In genomic region chr16:56520251-56520577, GRCh38 we compare ENCODE assay signal across 8 cellular contexts. TPM values are rescaled to one million over a fixed set of nuclear protein-coding genes. Genes with fewer than 3 reads are reported as not detected.
DNase-seq lines count a peak whose midpoint lies in the region; ATAC-seq, FAIRE-seq and TF ChIP-seq lines count a peak whose summit lies in the region.

No MANE protein-coding gene starts in this region.

- DNase-seq in HFFc6 (no peak), hepatocyte (ENCODE audit: low spot score) (no peak), spleen (no peak), HTR-8/SVneo (ENCODE audit: insufficient read length, low spot score) (no peak), DMS79 (lab: John Stamatoyannopoulos, UW) (no peak), NCI-H345 treated with DMSO at 0.1 percent for 48 hours (lab: John Stamatoyannopoulos, UW; ENCODE audit: unreplicated experiment) (no peak)
- no peak for DNase-seq in activated CD4-positive, alpha-beta memory T cell treated with anti-CD3 and anti-CD28 coated beads for 36 hours

- TF ChIP-seq POLR2A in spleen (IDR thresholded peaks at IDR 0.05) = no peak

- H4K20me1 ChIP-seq in hepatocyte (ENCODE audit: insufficient read depth, poor library complexity, severe bottlenecking) = no peaks in the 10 kb centered on the region

- H3K4me2 ChIP-seq in hepatocyte = peak overlapping the region; percentile 76

- no peak for FAIRE-seq in HTR-8/SVneo (lab: Jason Lieb, UNC)

- CTCF ChIA-PET in activated CD4-positive, alpha-beta memory T cell treated with anti-CD3 and anti-CD28 coated beads for 36 hours (lab: Charles Lee) = interaction anchor here (1.3 kb wide), 1 partner anchor 182 kb away, joined by 3 read pairs; no protein-coding TSS in a partner anchor

- TF ChIP-seq CTCF in HFFc6 (IDR thresholded peaks at IDR 0.05) = no peak
- no peak for TF ChIP-seq CTCF in hepatocyte (IDR thresholded peaks at IDR 0.05; ENCODE audit: poor library complexity)
- TF ChIP-seq CTCF in spleen (IDR thresholded peaks at IDR 0.05 in 8 of 11, conservative IDR thresholded peaks at IDR 0.05 in 3 of 11) = no peak

- H3K4me3 Mint-ChIP-seq in HFFc6 = peak overlapping the region; percentile 89
- H3K4me3 Mint-ChIP-seq in activated CD4-positive, alpha-beta memory T cell treated with anti-CD3 and anti-CD28 coated beads for 36 hours = peak overlapping the region; percentile 79

- no peaks in the 10 kb centered on the region for H3K36me3 Mint-ChIP-seq in HFFc6 (ENCODE audit: low read depth)
- H3K36me3 Mint-ChIP-seq in activated CD4-positive, alpha-beta memory T cell treated with anti-CD3 and anti-CD28 coated beads for 36 hours = no peaks in the 10 kb centered on the region

- H3K9me2 ChIP-seq in hepatocyte (replicated peaks; ENCODE audit: insufficient read depth) = no peaks in the 10 kb centered on the region

- H2AFZ ChIP-seq in hepatocyte = peak overlapping the region; percentile 90

- POLR2A ChIA-PET in activated CD4-positive, alpha-beta memory T cell treated with anti-CD3 and anti-CD28 coated beads for 36 hours (lab: Charles Lee) = no interaction called here

- H3K27ac ChIP-seq in hepatocyte = peak overlapping the region; percentile 44
- peak overlapping the region; percentile 83 to 95 (median 88) for H3K27ac ChIP-seq in spleen

- intact Hi-C loops in activated CD4-positive, alpha-beta memory T cell treated with anti-CD3 and anti-CD28 coated beads for 36 hours (cut with micrococcal nuclease) = loop anchor here (10.0 kb wide), 1 partner anchor 325 kb away; the partner anchor contains the start of gene GNAO1
- intact Hi-C loops in spleen (cut with DNase I; ENCODE audit: low total_unique reads) = no loop called here

- no peaks in the 10 kb centered on the region for H3K9me3 Mint-ChIP-seq in HFFc6
- no peaks in the 10 kb centered on the region for H3K9me3 Mint-ChIP-seq in activated CD4-positive, alpha-beta memory T cell treated with anti-CD3 and anti-CD28 coated beads for 36 hours

- H3K27ac Mint-ChIP-seq in HFFc6 = peak overlapping the region; percentile 61
- H3K27ac Mint-ChIP-seq in activated CD4-positive, alpha-beta memory T cell treated with anti-CD3 and anti-CD28 coated beads for 36 hours = peak overlapping the region; percentile 80

- H3K36me3 ChIP-seq in hepatocyte (replicated peaks; ENCODE audit: insufficient read depth, low read depth) = no peaks in the 10 kb centered on the region
- H3K36me3 ChIP-seq in spleen = no peaks in the 10 kb centered on the region

- no peaks in the 10 kb centered on the region for H3K27me3 ChIP-seq in hepatocyte
- H3K27me3 ChIP-seq in spleen (replicated peaks in 1 of 7) = no peaks in the 10 kb centered on the region

- peaks cover 5% of the 10 kb centered on the region for H3K4me1 ChIP-seq in hepatocyte (ENCODE audit: insufficient read depth)
- H3K4me1 ChIP-seq in spleen = peaks cover 13 to 53% (median 37%) of the 10 kb centered on the region in 6 donors

- ATAC-seq in HG03025 (IDR thresholded peaks at IDR 0.05; ENCODE audit: low FRiP score, unreplicated experiment) = no peak

- no peaks in the 10 kb centered on the region for H3K9me3 ChIP-seq in hepatocyte (ENCODE audit: low read depth)
- no peaks in the 10 kb centered on the region for H3K9me3 ChIP-seq in spleen

- no peaks in the 10 kb centered on the region for H3K27me3 Mint-ChIP-seq in HFFc6 (ENCODE audit: insufficient read depth)
- no peaks in the 10 kb centered on the region for H3K27me3 Mint-ChIP-seq in activated CD4-positive, alpha-beta memory T cell treated with anti-CD3 and anti-CD28 coated beads for 36 hours

- H3K79me2 ChIP-seq in hepatocyte = peaks cover 29% of the 10 kb centered on the region

- H3K4me1 Mint-ChIP-seq in HFFc6 (ENCODE audit: low read depth) = peaks cover 58% of the 10 kb centered on the region
- H3K4me1 Mint-ChIP-seq in activated CD4-positive, alpha-beta memory T cell treated with anti-CD3 and anti-CD28 coated beads for 36 hours (ENCODE audit: low read depth) = peaks cover 34% of the 10 kb centered on the region

- no peak overlapping the region for H3K4me3 ChIP-seq in hepatocyte
- peak overlapping the region; percentile 64 to 100 (median 94) for H3K4me3 ChIP-seq in spleen

- WGBS in hepatocyte (ENCODE audit: low lambda C conversion rate, missing lambda C conversion rate) = 42% methylated on average over 4 of the region's 4 CpGs
- WGBS in spleen, 5 donors = 20 to 37% (median 29%) methylated on average over 4 of the region's 4 CpGs

RNA-seq across cellular contexts. Expression of gene BBS2, which starts 0.4 kb away (rescaled TPM):
- total RNA-seq in HFFc6 (2021; fragmentation: NEBNext Ultra II Directional; extraction: Animal tissue kit (Norgen Biotek cat#: 25700)) = 10 to 100 TPM; 26.2 to 33.3 (median 29.5) TPM
- 10 to 100 TPM; 21.5 to 22.6 TPM for total RNA-seq in activated CD4-positive, alpha-beta memory T cell treated with anti-CD3 and anti-CD28 coated beads for 36 hours
- 39.0 and 47.0 TPM in 2 replicates for total RNA-seq in hepatocyte
- 31.5 and 40.8 TPM in 2 replicates for polyA plus RNA-seq in hepatocyte
- 10 to 100 TPM; 29.1 to 70.3 (median 52.8) TPM for total RNA-seq in spleen
- 10 to 100 TPM; 22.9 to 52.5 (median 33.3) TPM for polyA plus RNA-seq in spleen

RNA-seq across cellular contexts. Expression of gene MT4, which starts 44.7 kb away (rescaled TPM):
- not detected for total RNA-seq in HFFc6 (2021; fragmentation: NEBNext Ultra II Directional; extraction: Animal tissue kit (Norgen Biotek cat#: 25700))
- total RNA-seq in activated CD4-positive, alpha-beta memory T cell treated with anti-CD3 and anti-CD28 coated beads for 36 hours = not detected
- total RNA-seq in hepatocyte (not detected in 2 replicates), spleen (not detected)
- polyA plus RNA-seq in hepatocyte (not detected in 2 replicates), spleen (not detected)
